In the genomic region with DNA sequence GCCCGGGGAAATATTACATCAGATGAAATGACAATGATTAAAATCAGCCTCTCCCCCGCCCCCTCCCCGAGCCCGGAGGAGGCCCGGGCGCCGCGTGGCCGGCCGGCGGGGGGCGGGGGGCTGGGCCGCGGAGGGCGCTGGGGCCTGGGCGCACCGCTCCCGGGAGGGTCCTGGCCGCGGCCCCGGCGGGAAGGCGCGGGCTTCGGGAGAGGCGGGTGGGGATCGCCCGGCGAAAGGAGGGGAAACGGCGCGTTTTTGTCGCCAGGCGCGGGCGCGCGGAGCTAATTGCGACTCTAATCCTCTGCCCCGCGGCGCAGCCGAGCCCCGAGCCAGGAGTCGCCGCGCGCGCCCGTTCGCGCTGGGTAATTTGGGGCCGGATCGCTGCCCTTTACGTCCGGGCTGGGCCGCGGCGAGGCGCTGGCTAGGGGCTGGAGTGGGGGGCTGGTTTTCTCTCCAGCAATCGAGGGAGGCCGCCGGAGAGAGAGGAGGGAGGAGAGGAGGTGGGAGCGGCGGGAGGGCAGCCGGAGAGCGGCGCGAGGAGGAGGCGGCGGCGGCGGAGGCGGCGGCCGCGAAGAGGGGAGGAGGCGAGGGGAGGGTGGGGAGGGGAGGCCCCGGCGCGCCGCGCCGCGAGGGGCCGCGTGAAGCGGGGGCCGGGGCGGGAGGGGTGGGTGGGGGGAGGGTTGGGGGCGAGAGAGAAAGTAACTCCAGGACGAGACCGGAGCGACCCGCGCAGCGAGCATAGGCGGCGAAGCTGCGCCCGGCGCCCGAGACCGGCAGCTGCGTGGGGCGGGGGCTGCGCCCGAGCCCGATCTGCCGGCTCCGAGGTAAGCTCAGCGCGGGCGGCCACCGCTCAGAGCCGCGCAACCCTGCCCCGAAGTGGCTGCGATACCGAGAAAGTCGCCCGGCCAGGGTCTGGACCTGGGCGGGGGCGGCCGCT, we compare ENCODE assay signal across 8 cellular contexts. TPM values are rescaled to one million over a fixed set of nuclear protein-coding genes. Genes with fewer than 3 reads are reported as not detected.
DNase-seq lines count a peak whose midpoint lies in the region; ATAC-seq and TF ChIP-seq lines count a peak whose summit lies in the region.

A gene with protein sequence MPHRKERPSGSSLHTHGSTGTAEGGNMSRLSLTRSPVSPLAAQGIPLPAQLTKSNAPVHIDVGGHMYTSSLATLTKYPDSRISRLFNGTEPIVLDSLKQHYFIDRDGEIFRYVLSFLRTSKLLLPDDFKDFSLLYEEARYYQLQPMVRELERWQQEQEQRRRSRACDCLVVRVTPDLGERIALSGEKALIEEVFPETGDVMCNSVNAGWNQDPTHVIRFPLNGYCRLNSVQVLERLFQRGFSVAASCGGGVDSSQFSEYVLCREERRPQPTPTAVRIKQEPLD (plus strand): TSS at position 707 of the 937 bp plus-strand sequence. CDS start 3,585 bp downstream, outside the sequence.

- ATAC-seq in HG02798 (IDR thresholded peaks at IDR 0.05; ENCODE audit: poor library complexity, unreplicated experiment) (no peak), GM19328 (IDR thresholded peaks at IDR 0.05; ENCODE audit: unreplicated experiment) (no peak)

- peak within 1 kb of the TSS; percentile 81 for H3K27ac Mint-ChIP-seq in endothelial cell (ENCODE audit: unreplicated experiment)

- H3K9me3 ChIP-seq in mesodermal cell (ENCODE audit: control insufficient read depth, low read length) = no peaks in the 10 kb centered on the region

- H3K4me1 Mint-ChIP-seq in endothelial cell (ENCODE audit: unreplicated experiment) = peaks cover 21% of the 10 kb centered on the region

- peaks cover 2% of the 10 kb centered on the region for H3K27me3 Mint-ChIP-seq in endothelial cell (ENCODE audit: unreplicated experiment)

- peaks cover 21% of the 10 kb centered on the region for H3K36me3 Mint-ChIP-seq in endothelial cell (ENCODE audit: low read depth, unreplicated experiment)

- peaks cover 23% of the 10 kb centered on the region for H3K36me3 ChIP-seq in mesodermal cell (ENCODE audit: control insufficient read depth, insufficient read depth, low read length)

- peak within 1 kb of the TSS; percentile 97 for H3K27ac ChIP-seq in mesodermal cell (ENCODE audit: low read depth, low read length, severe bottlenecking)
- H3K27ac ChIP-seq in temporal lobe (ENCODE audit: low read depth, low read length) = peak within 1 kb of the TSS; percentile 36

- no peak for TF ChIP-seq CTCF in endothelial cell (IDR thresholded peaks at IDR 0.05; ENCODE audit: unreplicated experiment)

- DNase-seq in CD1c-positive myeloid dendritic cell (ENCODE audit: extremely low spot score) = peak; percentile 53
- DNase-seq in HuH-7 (ENCODE audit: low spot score) = peak; percentile 37
- peak; percentile 59 for DNase-seq in activated CD4-positive, alpha-beta T cell treated with anti-CD3 and anti-CD28 coated beads for 48 hours
- peak; percentile 55 for DNase-seq in endothelial cell (ENCODE audit: low spot score)

- H3K9me3 Mint-ChIP-seq in endothelial cell (ENCODE audit: unreplicated experiment) = no peaks in the 10 kb centered on the region

- 0% methylated on average over 52 to 78 of the region's 125 CpGs for WGBS in mesodermal cell (ENCODE audit: insufficient coverage in 2 of 2), 2 experiments

- H3K4me3 ChIP-seq in mesodermal cell (ENCODE audit: extremely low read depth, insufficient read depth, low read length, poor library complexity, severe bottlenecking) = peak within 1 kb of the TSS; percentile 90

- H3K4me3 Mint-ChIP-seq in endothelial cell (ENCODE audit: unreplicated experiment) = peak within 1 kb of the TSS; percentile 97

- peaks cover 19% of the 10 kb centered on the region for H3K4me1 ChIP-seq in mesodermal cell (ENCODE audit: control insufficient read depth, insufficient read depth, low read length, poor library complexity, severe bottlenecking)

RNA-seq across cellular contexts. Expression of the gene that starts here (rescaled TPM):
- total RNA-seq in endothelial cell (ENCODE audit: unreplicated experiment) = 81.1 TPM
- 53.3 TPM for polyA plus RNA-seq in mesodermal cell (2013, experiment 1 of 2)
- polyA plus RNA-seq in mesodermal cell (2013, experiment 2 of 2) = 42.2 TPM
- total RNA-seq in temporal lobe = 112 TPM
